Comparison of ENCODE assay signal across 24 cellular contexts in the genomic region with DNA sequence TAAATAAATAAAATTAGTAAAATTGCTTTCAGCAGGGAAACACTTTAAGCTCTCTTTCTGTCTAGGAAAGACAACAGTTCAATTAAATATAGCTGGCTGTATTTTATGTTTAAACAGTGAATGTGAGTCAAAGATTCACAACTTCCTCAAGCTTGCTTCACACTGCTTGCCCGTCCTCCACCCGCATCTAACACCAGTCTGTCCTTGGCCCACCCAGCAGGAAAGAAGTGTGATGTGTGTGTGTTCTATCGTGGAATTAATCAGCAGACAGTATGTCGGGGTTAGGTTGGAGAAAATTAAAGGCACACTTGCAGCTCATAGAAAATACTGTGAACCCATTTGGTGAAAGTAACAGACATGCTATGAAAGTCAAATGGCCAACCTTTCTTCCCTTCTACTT.
A peak's percentile ranks its signal among the peaks of the same experiment; 100 is the strongest.
DNase-seq lines count a peak whose midpoint lies in the region; ATAC-seq, FAIRE-seq and TF ChIP-seq lines count a peak whose summit lies in the region.
"Had no signal": no experiment of that assay in that cellular context is flagged by ENCODE, and none has a peak within 500 bp of the region (broad histone marks: within the 10 kb centered on the region; RNA-seq: fewer than 3 reads in every experiment).

No MANE protein-coding gene starts in this region.

- POLR2A ChIA-PET in endothelial cell of umbilical vein (lab: Charles Lee) = no interaction called here

- H3K27ac Mint-ChIP-seq in GM23338 (peak overlapping the region; percentile 78), mesothelial cell of epicardium (peak overlapping the region; percentile 32)
- H3K27ac Mint-ChIP-seq: HFFc6 had no signal

- peak; percentile 26; the same call in 1 of the 3 replicates for ATAC-seq in GM23338
- no peak for ATAC-seq in GM21717 (IDR thresholded peaks at IDR 0.05; ENCODE audit: unreplicated experiment)
- ATAC-seq: PC-3, Right ventricle myocardium inferior, SK-N-SH treated with all-trans-retinoic acid at 6 μM for 48 hours had no signal

- TF ChIP-seq POLR2A in endothelial cell of umbilical vein (IDR thresholded peaks at IDR 0.05; ENCODE audit: low read depth, low read length) = no peak
- TF ChIP-seq POLR2A in adrenal gland (IDR thresholded peaks at IDR 0.05) = no peak

- peak overlapping the region; percentile 70 for H3K4me2 ChIP-seq in GM23338
- H3K4me2 ChIP-seq in endothelial cell of umbilical vein (ENCODE audit: insufficient read depth, low read length) = no peak overlapping the region

- H3K27me3 Mint-ChIP-seq in GM23338 (ENCODE audit: insufficient read depth, low read depth, poor library complexity) = no peaks in the 10 kb centered on the region
- no peaks in the 10 kb centered on the region for H3K27me3 Mint-ChIP-seq in mesothelial cell of epicardium (ENCODE audit: low read depth)

- H3K4me1 Mint-ChIP-seq in GM23338 = peaks cover 33% of the 10 kb centered on the region
- H3K4me1 Mint-ChIP-seq in mesothelial cell of epicardium = no peaks in the 10 kb centered on the region

- H3K27ac ChIP-seq in GM23338 (ENCODE audit: low read depth) (no peak overlapping the region), WERI-Rb-1 (peak overlapping the region; percentile 1; the same call in 1 of the 2 replicates), endothelial cell of umbilical vein (ENCODE audit: insufficient read depth, low read depth, low read length) (no peak overlapping the region), coronary artery (no peak overlapping the region), adrenal gland (no peak overlapping the region)

- no peak overlapping the region for H3K4me3 Mint-ChIP-seq in GM23338
- H3K4me3 Mint-ChIP-seq in mesothelial cell of epicardium = no peak overlapping the region
- H3K4me3 Mint-ChIP-seq: HFFc6 had no signal

- CTCF ChIA-PET in endothelial cell of umbilical vein (lab: Charles Lee) = no interaction called here

- WGBS in adrenal gland, 4 donors = 45 to 61% (median 60%) methylated on average over 4 of the region's 4 CpGs

- intact Hi-C loops in endothelial cell of umbilical vein (cut with micrococcal nuclease) = no loop called here
- intact Hi-C loops in adrenal gland (cut with DNase I) = no loop called here

- no peak for FAIRE-seq in endothelial cell of umbilical vein (lab: Jason Lieb, UNC)
- FAIRE-seq: GM12892, GM19239 had no signal

- dilution Hi-C loops in endothelial cell of umbilical vein (cut with MboI; ENCODE audit: extremely low pct_ligation_motif_present, low sequenced_read_pairs) = no loop called here

- H2AFZ ChIP-seq in GM23338 = no peak overlapping the region
- H2AFZ ChIP-seq in endothelial cell of umbilical vein (ENCODE audit: low read depth, low read length) = no peak overlapping the region

- TF ChIP-seq CTCF in GM23338 (conservative IDR thresholded peaks at IDR 0.05; ENCODE audit: low read depth in 2 of 2) = no peak
- TF ChIP-seq CTCF in WERI-Rb-1 (IDR thresholded peaks at IDR 0.05; ENCODE audit: low read depth, low read length) = no peak
- no peak for TF ChIP-seq CTCF in endothelial cell of umbilical vein (IDR thresholded peaks at IDR 0.05; ENCODE audit: extremely low read depth in 1 of 2, insufficient read depth in 1 of 2, low read depth in 1 of 2, low read length in 2 of 2)
- no peak for TF ChIP-seq CTCF in mesothelial cell of epicardium (IDR thresholded peaks at IDR 0.05; ENCODE audit: unreplicated experiment)
- TF ChIP-seq CTCF in coronary artery (IDR thresholded peaks at IDR 0.05) = no peak
- no peak for TF ChIP-seq CTCF in adrenal gland (IDR thresholded peaks at IDR 0.05)

- H4K20me1 ChIP-seq in GM23338 (replicated peaks; ENCODE audit: insufficient read depth) (no peaks in the 10 kb centered on the region), endothelial cell of umbilical vein (replicated peaks; ENCODE audit: control insufficient read depth, extremely low read depth, insufficient read depth, low read length) (no peaks in the 10 kb centered on the region)

- H3K9me3 Mint-ChIP-seq in GM23338 (peaks cover 34% of the 10 kb centered on the region), mesothelial cell of epicardium (peaks cover 17% of the 10 kb centered on the region)

- H3K9ac ChIP-seq in endothelial cell of umbilical vein (replicated peaks; ENCODE audit: extremely low read depth, insufficient read depth, low read length) = no peak overlapping the region

- peaks cover 23% of the 10 kb centered on the region for H3K9me2 ChIP-seq in GM23338 (ENCODE audit: insufficient read depth)

- H3K79me2 ChIP-seq in GM23338 (replicated peaks; ENCODE audit: insufficient read depth) (no peaks in the 10 kb centered on the region), endothelial cell of umbilical vein (ENCODE audit: control insufficient read depth, insufficient read depth, low read length) (no peaks in the 10 kb centered on the region)

- H3K9me1 ChIP-seq in endothelial cell of umbilical vein (replicated peaks; ENCODE audit: control insufficient read depth, extremely low read depth, insufficient read depth, low read length) = no peaks in the 10 kb centered on the region

- H3K36me3 ChIP-seq in GM23338 (ENCODE audit: insufficient read depth) (no peaks in the 10 kb centered on the region), WERI-Rb-1 (no peaks in the 10 kb centered on the region), endothelial cell of umbilical vein (ENCODE audit: control insufficient read depth in 2 of 2, extremely low read depth in 1 of 2, insufficient read depth in 2 of 2, low read length in 2 of 2) (no peaks in the 10 kb centered on the region), adrenal gland (replicated peaks in 1 of 2) (no peaks in the 10 kb centered on the region)
- H3K36me3 ChIP-seq: HAP-1, MG63, SJCRH30 had no signal

- H3K36me3 Mint-ChIP-seq in GM23338 (ENCODE audit: low read depth) (peaks cover 30% of the 10 kb centered on the region), mesothelial cell of epicardium (peaks cover 6% of the 10 kb centered on the region)

- peaks cover 18% of the 10 kb centered on the region for H3K4me1 ChIP-seq in GM23338 (ENCODE audit: insufficient read depth)
- H3K4me1 ChIP-seq in endothelial cell of umbilical vein (ENCODE audit: control insufficient read depth, extremely low read depth, insufficient read depth, low read length) = no peaks in the 10 kb centered on the region
- no peaks in the 10 kb centered on the region for H3K4me1 ChIP-seq in adrenal gland (replicated peaks in 1 of 2)
- H3K4me1 ChIP-seq: HAP-1 had no signal

- H3F3A ChIP-seq in GM23338 (replicated peaks; ENCODE audit: low read depth) = no peaks in the 10 kb centered on the region

- H3K9me3 ChIP-seq in WERI-Rb-1 (ENCODE audit: severe bottlenecking) = peaks cover 11% of the 10 kb centered on the region
- H3K9me3 ChIP-seq in endothelial cell of umbilical vein (replicated peaks; ENCODE audit: control insufficient read depth, insufficient read depth, low read length) = no peaks in the 10 kb centered on the region
- no peaks in the 10 kb centered on the region for H3K9me3 ChIP-seq in adrenal gland (replicated peaks in 1 of 3)
- H3K9me3 ChIP-seq: HAP-1, MG63 had no signal

- no peaks in the 10 kb centered on the region for H3K27me3 ChIP-seq in GM23338 (ENCODE audit: insufficient read depth)
- no peaks in the 10 kb centered on the region for H3K27me3 ChIP-seq in WERI-Rb-1 (ENCODE audit: insufficient read depth, low read depth, severe bottlenecking)
- no peaks in the 10 kb centered on the region for H3K27me3 ChIP-seq in endothelial cell of umbilical vein (ENCODE audit: control insufficient read depth in 2 of 2, insufficient read depth in 2 of 2, low read length in 2 of 2)
- H3K27me3 ChIP-seq in adrenal gland = no peaks in the 10 kb centered on the region
- H3K27me3 ChIP-seq: MG63, SJCRH30 had no signal

- DNase-seq in GM23338 (ENCODE audit: low spot score) = no peak
- no peak for DNase-seq in WERI-Rb-1
- DNase-seq in endothelial cell of umbilical vein (ENCODE audit: low read depth, low spot score) = peak; percentile 53
- DNase-seq in mesothelial cell of epicardium (ENCODE audit: low spot score in 2 of 2, unreplicated experiment in 2 of 2) = no peak
- DNase-seq in coronary artery (ENCODE audit: low spot score) = no peak
- DNase-seq in adrenal gland = no peak
- no peak for DNase-seq in NCI-H2029 (lab: John Stamatoyannopoulos, UW)
- DNase-seq: Calu3, DMS153, DND-41, HFFc6, IMR-90, KG1, MG63, NCI-H1105 treated with DMSO at 0.1 percent for 48 hours, NCI-H1694, PC-3 had no signal

- no TSS peak for BruUV-seq in endothelial cell of umbilical vein (replicated peaks; lab: Mats Ljungman, UMichigan)

- H3K4me3 ChIP-seq in GM23338 = peak overlapping the region; percentile 27; the same call in 1 of the 2 replicates
- no peak overlapping the region for H3K4me3 ChIP-seq in WERI-Rb-1 (ENCODE audit: low read depth, low read length)
- no peak overlapping the region for H3K4me3 ChIP-seq in endothelial cell of umbilical vein (replicated peaks in 1 of 3; ENCODE audit: insufficient read depth in 1 of 3, low read depth in 1 of 3, low read length in 3 of 3)
- H3K4me3 ChIP-seq in coronary artery = no peak overlapping the region
- no peak overlapping the region for H3K4me3 ChIP-seq in adrenal gland
- H3K4me3 ChIP-seq: HAP-1, MG63, SJCRH30 had no signal

TF ChIP-seq in endothelial cell of umbilical vein, 7 proteins besides CTCF, POLR2A, EP300 and RAD21:
- no peak for TF ChIP-seq JUN (IDR thresholded peaks at IDR 0.05; ENCODE audit: borderline replicate concordance, insufficient read depth, insufficient read length, low read depth)
- no peak for TF ChIP-seq FOS (IDR thresholded peaks at IDR 0.05; ENCODE audit: borderline replicate concordance, insufficient read depth, low read length)
- no peak for TF ChIP-seq POLR2AphosphoS5 (IDR thresholded peaks at IDR 0.05; ENCODE audit: insufficient read depth, low read depth, low read length)
- TF ChIP-seq EZH2 (IDR thresholded peaks at IDR 0.05; ENCODE audit: borderline replicate concordance, low read depth, low read length, severe bottlenecking) = no peak
- TF ChIP-seq, protein P1, sequence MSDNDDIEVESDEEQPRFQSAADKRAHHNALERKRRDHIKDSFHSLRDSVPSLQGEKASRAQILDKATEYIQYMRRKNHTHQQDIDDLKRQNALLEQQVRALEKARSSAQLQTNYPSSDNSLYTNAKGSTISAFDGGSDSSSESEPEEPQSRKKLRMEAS (IDR thresholded peaks at IDR 0.05; ENCODE audit: insufficient read depth, insufficient read length) = no peak
- no peak for TF ChIP-seq GATA2 (IDR thresholded peaks at IDR 0.05; ENCODE audit: insufficient read depth, insufficient read length, low read depth, low read length)
- TF ChIP-seq MYC (IDR thresholded peaks at IDR 0.05; ENCODE audit: low read depth, low read length) = no peak
